ENCODE assay signal across 8 cellular contexts in genomic region chr2:129646107-129646506, GRCh38.
"Had no signal": no experiment of that assay in that cellular context is flagged by ENCODE, and none has a peak within 500 bp of the region (broad histone marks: within the 10 kb centered on the region; RNA-seq: fewer than 3 reads in every experiment).

No MANE protein-coding gene starts in this region.

- ATAC-seq: GM12878 had no signal

- DNase-seq: GDM1, GF-D8 had no signal

- FAIRE-seq: G401.6, GM12878, GM12891, GM12892, GM18507, GM19239 had no signal

- H3K4me3 ChIP-seq: GM12878 had no signal
